22 cellular contexts compared by ENCODE assay signal in genomic region chr4:62004881-62005280, GRCh38.
DNase-seq lines count a peak whose midpoint lies in the region; FAIRE-seq and TF ChIP-seq lines count a peak whose summit lies in the region.
"Had no signal": no experiment of that assay in that cellular context is flagged by ENCODE, and none has a peak within 500 bp of the region (broad histone marks: within the 10 kb centered on the region; RNA-seq: fewer than 3 reads in every experiment).

No MANE protein-coding gene starts in this region.

- peak; percentile 56 for FAIRE-seq in D721Med (lab: Jason Lieb, UNC)
- FAIRE-seq: A549, GM12878, GM19239 had no signal

- no peaks in the 10 kb centered on the region for H3K36me3 ChIP-seq in testis (ENCODE audit: low read depth, missing control alignments)
- H3K36me3 ChIP-seq: BE2C; BLaER1 treated with 17β-estradiol and CSF1 and Interleukin-3, amounts not matched to agents 10 nM and 100 nM had no signal

- TF ChIP-seq POLR2A in testis (IDR thresholded peaks at IDR 0.05) = no peak

- DNase-seq in NCI-H2107 treated with DMSO at 0.1 percent for 48 hours (lab: John Stamatoyannopoulos, UW; ENCODE audit: unreplicated experiment) (peak; percentile 1), NCI-H2107 (lab: John Stamatoyannopoulos, UW) (no peak), D721Med (ENCODE audit: insufficient read length, low spot score) (no peak), NCI-H146 treated with DMSO at 0.1 percent for 48 hours (lab: John Stamatoyannopoulos, UW; ENCODE audit: unreplicated experiment) (peak; percentile 57), NCI-H69 (lab: John Stamatoyannopoulos, UW) (peak; percentile 37), testis (no peak), NCI-H1930 (lab: John Stamatoyannopoulos, UW) (no peak)
- DNase-seq: 8988T; ACHN; AML-193; BE2C; CD4-positive, alpha-beta T cell; CD8-positive, alpha-beta memory T cell; DMS79; EL; GDM1; H9 had no signal

- H3K9me3 ChIP-seq in testis = no peaks in the 10 kb centered on the region
- H3K9me3 ChIP-seq: A549; BE2C; BLaER1 treated with 17β-estradiol and CSF1 and Interleukin-3, amounts not matched to agents 10 nM and 100 nM had no signal

- TF ChIP-seq CTCF in D721Med (IDR thresholded peaks at IDR 0.05; ENCODE audit: insufficient read depth, missing control alignments) (no peak), testis (IDR thresholded peaks at IDR 0.05) (no peak)

- H3K27me3 ChIP-seq in testis = no peaks in the 10 kb centered on the region
- H3K27me3 ChIP-seq: BE2C; BLaER1 treated with 17β-estradiol and CSF1 and Interleukin-3, amounts not matched to agents 10 nM and 100 nM had no signal

- H3K4me3 ChIP-seq in testis = no peak overlapping the region
- H3K4me3 ChIP-seq: A549; BLaER1 treated with 17β-estradiol and CSF1 and Interleukin-3, amounts not matched to agents 10 nM and 100 nM; GM12878; GM23338 had no signal

- intact Hi-C loops in testis (cut with DNase I; ENCODE audit: low total_unique reads) = no loop called here

- H3K4me1 ChIP-seq in testis = no peaks in the 10 kb centered on the region
- H3K4me1 ChIP-seq: A549; BE2C; BLaER1 treated with 17β-estradiol and CSF1 and Interleukin-3, amounts not matched to agents 10 nM and 100 nM had no signal

- no peak overlapping the region for H3K27ac ChIP-seq in testis
- H3K27ac ChIP-seq: A549; BLaER1 treated with 17β-estradiol and CSF1 and Interleukin-3, amounts not matched to agents 10 nM and 100 nM had no signal

Comparison
In these comparisons a context has a peak if more than half of its experiments do, and no peak if none do; other contexts are left out.
1. DNase-seq: peak in NCI-H2107 treated with DMSO at 0.1 percent for 48 hours (single experiment), NCI-H146 treated with DMSO at 0.1 percent for 48 hours (single experiment) and NCI-H69 (single experiment); none in NCI-H2107 (single experiment), D721Med (single experiment), testis (single experiment) and NCI-H1930 (0 of 2).